In genomic region chr9:117120061-117120460, GRCh38 we compare ENCODE assay signal across 19 cellular contexts.
DNase-seq lines count a peak whose midpoint lies in the region; ATAC-seq and TF ChIP-seq lines count a peak whose summit lies in the region.
"Had no signal": no experiment of that assay in that cellular context is flagged by ENCODE, and none has a peak within 500 bp of the region (broad histone marks: within the 10 kb centered on the region; RNA-seq: fewer than 3 reads in every experiment).

No MANE protein-coding gene starts in this region.

- CTCF ChIA-PET in activated CD8-positive, alpha-beta T cell treated with anti-CD3 and anti-CD28 coated beads, Interleukin-2, amount 10 ng/mL, durations not matched to agents 7 days and 5 days (lab: Charles Lee): no interaction called here

- POLR2A ChIA-PET in activated CD8-positive, alpha-beta T cell treated with anti-CD3 and anti-CD28 coated beads, Interleukin-2, amount 10 ng/mL, durations not matched to agents 7 days and 5 days (lab: Charles Lee): no interaction called here

- H3K4me1 ChIP-seq in foreskin keratinocyte (peaks cover 7% of the 10 kb centered on the region), heart right ventricle (no peaks in the 10 kb centered on the region)

- H3K27ac Mint-ChIP-seq in activated CD8-positive, alpha-beta T cell treated with anti-CD3 and anti-CD28 coated beads, Interleukin-2, amount 10 ng/mL, durations not matched to agents 7 days and 5 days: no peak overlapping the region

- ATAC-seq in foreskin keratinocyte (peak; percentile 94), heart right ventricle (no peak)
- no peak for ATAC-seq in activated CD8-positive, alpha-beta T cell treated with anti-CD3 and anti-CD28 coated beads, Interleukin-2, amount 10 ng/mL, durations not matched to agents 7 days and 5 days
- ATAC-seq: HCT116 had no signal

- H3K27ac ChIP-seq in foreskin keratinocyte (no peak overlapping the region), heart right ventricle (no peak overlapping the region)
- H3K27ac ChIP-seq: C4-2B, PC-9 had no signal

- DNase-seq in DMS53 treated with DMSO at 0.1 percent for 48 hours (lab: John Stamatoyannopoulos, UW; ENCODE audit: unreplicated experiment) (peak; percentile 10), RKO (ENCODE audit: low spot score) (peak; percentile 52), foreskin keratinocyte (peak; percentile 80 to 91), superior temporal gyrus (ENCODE audit: extremely low spot score) (peak; percentile 42), GDM1 (lab: John Stamatoyannopoulos, UW) (no peak), heart right ventricle (no peak)
- no peak for DNase-seq in activated CD8-positive, alpha-beta T cell treated with anti-CD3 and anti-CD28 coated beads, Interleukin-2, amount 10 ng/mL, durations not matched to agents 7 days and 5 days
- DNase-seq: COR-L47, KBM-7, NCI-H1092, NCI-H146, NCI-H2081, NCI-H510A, NCI-H774, PC-9, SHP77, SK-N-SH had no signal

- 59 to 71% methylated on average over 2 of the region's 2 CpGs for WGBS in heart right ventricle, 2 donors

- H3K36me3 Mint-ChIP-seq in activated CD8-positive, alpha-beta T cell treated with anti-CD3 and anti-CD28 coated beads, Interleukin-2, amount 10 ng/mL, durations not matched to agents 7 days and 5 days (ENCODE audit: low read depth): no peaks in the 10 kb centered on the region

- intact Hi-C loops in heart right ventricle (cut with DNase I): no loop called here

- H3K27me3 Mint-ChIP-seq in activated CD8-positive, alpha-beta T cell treated with anti-CD3 and anti-CD28 coated beads, Interleukin-2, amount 10 ng/mL, durations not matched to agents 7 days and 5 days (ENCODE audit: low read depth): no peaks in the 10 kb centered on the region

- no peaks in the 10 kb centered on the region for H3K9me3 ChIP-seq in heart right ventricle
- H3K9me3 ChIP-seq: SK-N-SH had no signal

- H3K4me3 ChIP-seq in heart right ventricle: no peak overlapping the region
- H3K4me3 ChIP-seq: PC-9 had no signal

- no peaks in the 10 kb centered on the region for H3K36me3 ChIP-seq in heart right ventricle

- H3K27me3 ChIP-seq in foreskin keratinocyte (no peaks in the 10 kb centered on the region), heart right ventricle (no peaks in the 10 kb centered on the region)

- H3K4me1 Mint-ChIP-seq in activated CD8-positive, alpha-beta T cell treated with anti-CD3 and anti-CD28 coated beads, Interleukin-2, amount 10 ng/mL, durations not matched to agents 7 days and 5 days (ENCODE audit: low read depth): no peaks in the 10 kb centered on the region

- no peak for TF ChIP-seq CTCF in foreskin keratinocyte (conservative IDR thresholded peaks at IDR 0.05)
- TF ChIP-seq CTCF in heart right ventricle (IDR thresholded peaks at IDR 0.05): no peak

- no peak overlapping the region for H3K4me3 Mint-ChIP-seq in activated CD8-positive, alpha-beta T cell treated with anti-CD3 and anti-CD28 coated beads, Interleukin-2, amount 10 ng/mL, durations not matched to agents 7 days and 5 days

- H3K9me3 Mint-ChIP-seq in activated CD8-positive, alpha-beta T cell treated with anti-CD3 and anti-CD28 coated beads, Interleukin-2, amount 10 ng/mL, durations not matched to agents 7 days and 5 days (ENCODE audit: insufficient read depth): no peaks in the 10 kb centered on the region

Comparison
In these comparisons a context has a peak if more than half of its experiments do, and no peak if none do; other contexts are left out.
1. DNase-seq: peak in DMS53 treated with DMSO at 0.1 percent for 48 hours (single experiment), RKO (single experiment), foreskin keratinocyte (2 of 2) and superior temporal gyrus (single experiment); none in GDM1 (single experiment), activated CD8-positive, alpha-beta T cell treated with anti-CD3 and anti-CD28 coated beads, Interleukin-2, amount 10 ng/mL, durations not matched to agents 7 days and 5 days (single experiment) and heart right ventricle (0 of 2).